Comparison of ENCODE assay signal across 8 cellular contexts in genomic region chr18:47175283-47175894, GRCh38. TPM values are rescaled to one million over a fixed set of nuclear protein-coding genes. Genes with fewer than 3 reads are reported as not detected.
A peak's percentile ranks its signal among the peaks of the same experiment; 100 is the strongest.
DNase-seq lines count a peak whose midpoint lies in the region; ATAC-seq, FAIRE-seq and TF ChIP-seq lines count a peak whose summit lies in the region.

No MANE protein-coding gene starts in this region.

- H3K9me3 ChIP-seq in keratinocyte (ENCODE audit: control insufficient read depth, low read depth, low read length): no peaks in the 10 kb centered on the region

- peaks cover 5% of the 10 kb centered on the region for H4K20me1 ChIP-seq in keratinocyte (ENCODE audit: control insufficient read depth, extremely low read depth, insufficient read depth, low read length)

- no peaks in the 10 kb centered on the region for H3K9me1 ChIP-seq in keratinocyte (ENCODE audit: control insufficient read depth, extremely low read depth, insufficient read depth, low read length)

- no peak overlapping the region for H3K4me3 Mint-ChIP-seq in activated T-helper 2 cell treated with anti-CD3 and anti-CD28 coated beads, Interferon-gamma antibody, Interleukin-2, Interleukin-4, amounts not matched to agents 10 μg/mL and 5 μg/mL and 100 μg/mL, durations not matched to agents 14 hours and 24 hours and 36 hours (ENCODE audit: low read depth)

- peak overlapping the region; percentile 89 to 97 (median 89) for H3K4me3 ChIP-seq in keratinocyte (ENCODE audit: control insufficient read depth in 2 of 3, extremely low read depth in 1 of 3, insufficient read depth in 2 of 3, low read depth in 1 of 3, low read length in 3 of 3)
- peak overlapping the region; percentile 95 for H3K4me3 ChIP-seq in urinary bladder (ENCODE audit: low read depth, low read length)

- H3K4me2 ChIP-seq in keratinocyte (ENCODE audit: control insufficient read depth, extremely low read depth, insufficient read depth, low read depth, low read length): peak overlapping the region; percentile 94

- H3K4me1 Mint-ChIP-seq in activated T-helper 2 cell treated with anti-CD3 and anti-CD28 coated beads, Interferon-gamma antibody, Interleukin-2, Interleukin-4, amounts not matched to agents 10 μg/mL and 5 μg/mL and 100 μg/mL, durations not matched to agents 14 hours and 24 hours and 36 hours (ENCODE audit: low read depth): no peaks in the 10 kb centered on the region

- H3K9me3 Mint-ChIP-seq in activated T-helper 2 cell treated with anti-CD3 and anti-CD28 coated beads, Interferon-gamma antibody, Interleukin-2, Interleukin-4, amounts not matched to agents 10 μg/mL and 5 μg/mL and 100 μg/mL, durations not matched to agents 14 hours and 24 hours and 36 hours: no peaks in the 10 kb centered on the region

- dilution Hi-C loops in keratinocyte (cut with MboI; ENCODE audit: extremely low pct_ligation_motif_present, low sequenced_read_pairs): no loop called here

- peak; percentile 56 for FAIRE-seq in keratinocyte (lab: Jason Lieb, UNC)

- H3K27ac ChIP-seq in keratinocyte (ENCODE audit: control insufficient read depth, insufficient read depth, low read length) (peak overlapping the region; percentile 82), urinary bladder (ENCODE audit: low read depth) (peak overlapping the region; percentile 59)

- peaks cover 16% of the 10 kb centered on the region for H3K4me1 ChIP-seq in keratinocyte (ENCODE audit: control insufficient read depth, extremely low read depth, insufficient read depth, low read length)
- H3K4me1 ChIP-seq in urinary bladder (ENCODE audit: insufficient read depth): no peaks in the 10 kb centered on the region

- H3K27me3 ChIP-seq in keratinocyte (ENCODE audit: control insufficient read depth, extremely low read depth, insufficient read depth, low read length): no peaks in the 10 kb centered on the region

- peaks cover 54% of the 10 kb centered on the region for H3K79me2 ChIP-seq in keratinocyte (ENCODE audit: control insufficient read depth, insufficient read depth, low read length)

- 1% methylated on average over 24 of the region's 24 CpGs for WGBS in urinary bladder

- peaks cover 9% of the 10 kb centered on the region for H3K36me3 Mint-ChIP-seq in activated T-helper 2 cell treated with anti-CD3 and anti-CD28 coated beads, Interferon-gamma antibody, Interleukin-2, Interleukin-4, amounts not matched to agents 10 μg/mL and 5 μg/mL and 100 μg/mL, durations not matched to agents 14 hours and 24 hours and 36 hours (ENCODE audit: low read depth)

- ATAC-seq in GM18498 (IDR thresholded peaks at IDR 0.05; ENCODE audit: unreplicated experiment): peak; percentile 15
- peak; percentile 8 for ATAC-seq in HG03025 (IDR thresholded peaks at IDR 0.05; ENCODE audit: low FRiP score, unreplicated experiment)

- H3K36me3 ChIP-seq in keratinocyte (ENCODE audit: control insufficient read depth in 2 of 2, extremely low read depth in 1 of 2, insufficient read depth in 2 of 2, low read length in 2 of 2) (no peaks in the 10 kb centered on the region), urinary bladder (ENCODE audit: insufficient read depth) (no peaks in the 10 kb centered on the region)

- H3K27ac Mint-ChIP-seq in activated T-helper 2 cell treated with anti-CD3 and anti-CD28 coated beads, Interferon-gamma antibody, Interleukin-2, Interleukin-4, amounts not matched to agents 10 μg/mL and 5 μg/mL and 100 μg/mL, durations not matched to agents 14 hours and 24 hours and 36 hours: peak overlapping the region; percentile 71

- H3K27me3 Mint-ChIP-seq in activated T-helper 2 cell treated with anti-CD3 and anti-CD28 coated beads, Interferon-gamma antibody, Interleukin-2, Interleukin-4, amounts not matched to agents 10 μg/mL and 5 μg/mL and 100 μg/mL, durations not matched to agents 14 hours and 24 hours and 36 hours (ENCODE audit: low read depth): no peaks in the 10 kb centered on the region

- intact Hi-C loops in activated T-helper 2 cell treated with anti-CD3 and anti-CD28 coated beads, Interferon-gamma antibody, Interleukin-2, Interleukin-4, amounts not matched to agents 10 μg/mL and 5 μg/mL and 100 μg/mL, durations not matched to agents 14 hours and 24 hours and 36 hours (cut with micrococcal nuclease): no loop called here

- DNase-seq in activated T-helper 2 cell treated with anti-CD3 and anti-CD28 coated beads, Interferon-gamma antibody, Interleukin-2, Interleukin-4, amounts not matched to agents 10 μg/mL and 5 μg/mL and 100 μg/mL, durations not matched to agents 14 hours and 24 hours and 36 hours (ENCODE audit: low spot score): no peak
- no peak for DNase-seq in keratinocyte (ENCODE audit: low read depth, low spot score)
- DNase-seq in NCI-H187 (lab: John Stamatoyannopoulos, UW): no peak
- no peak for DNase-seq in germinal center (ENCODE audit: low spot score)
- DNase-seq in SKM-1 (lab: John Stamatoyannopoulos, UW; ENCODE audit: unreplicated experiment): no peak

- peak overlapping the region; percentile 89 for H2AFZ ChIP-seq in keratinocyte (ENCODE audit: control insufficient read depth, low read length)

- no peak for TF ChIP-seq CTCF in keratinocyte (optimal IDR thresholded peaks at IDR 0.05 in 1 of 3, IDR thresholded peaks at IDR 0.05 in 1 of 3, conservative IDR thresholded peaks at IDR 0.05 in 1 of 3; ENCODE audit: extremely low read depth in 1 of 3, insufficient read depth in 2 of 3, low read length in 3 of 3)

- H3K9ac ChIP-seq in keratinocyte (ENCODE audit: control insufficient read depth, extremely low read depth, insufficient read depth, low read length): peak overlapping the region; percentile 95

RNA-seq across cellular contexts. Expression of gene IER3IP1, which starts 0.8 kb away (rescaled TPM):
- 13.3 and 14.2 TPM in 2 replicates for total RNA-seq in activated T-helper 2 cell treated with anti-CD3 and anti-CD28 coated beads, Interferon-gamma antibody, Interleukin-2, Interleukin-4, amounts not matched to agents 10 μg/mL and 5 μg/mL and 100 μg/mL, durations not matched to agents 14 hours and 24 hours and 36 hours
- polyA plus RNA-seq in keratinocyte: 9.3 to 17.5 TPM (median 13.6 TPM) in 3 replicates
- polyA plus RNA-seq in keratinocyte (2011; ENCODE audit: low read depth): 3.1 TPM
- polyA plus RNA-seq in keratinocyte (2011; cell fraction: cytosol; rRNA removed): 8.9 and 14.8 TPM in 2 replicates
- 3.7 and 5.8 TPM in 2 replicates for polyA plus RNA-seq in keratinocyte (2011; cell fraction: nucleus; rRNA removed)
- 15.7 and 21.5 TPM in 2 replicates for polyA plus RNA-seq in keratinocyte (2012; ENCODE audit: low replicate concordance)
- polyA minus RNA-seq in keratinocyte: 2.3 to 6.7 TPM (median 4.0 TPM) in 3 replicates
- polyA minus RNA-seq in keratinocyte (2011; cell fraction: cytosol; rRNA and poly(A)+ RNA removed): 11.3 TPM
- polyA minus RNA-seq in keratinocyte (2011; cell fraction: nucleus; rRNA and poly(A)+ RNA removed): 2.9 and 3.4 TPM in 2 replicates
- total RNA-seq in urinary bladder: 31.4 TPM
- 12.9 TPM for polyA plus RNA-seq in urinary bladder

RNA-seq across cellular contexts. Expression of gene HDHD2, which starts 25.1 kb away (rescaled TPM):
- 39.3 and 40.8 TPM in 2 replicates for total RNA-seq in activated T-helper 2 cell treated with anti-CD3 and anti-CD28 coated beads, Interferon-gamma antibody, Interleukin-2, Interleukin-4, amounts not matched to agents 10 μg/mL and 5 μg/mL and 100 μg/mL, durations not matched to agents 14 hours and 24 hours and 36 hours
- polyA plus RNA-seq in keratinocyte (5.3 to 17.7 TPM (median 10.9 TPM) in 3 replicates), urinary bladder (28.7 TPM)
- 16.3 TPM for polyA plus RNA-seq in keratinocyte (2011; ENCODE audit: low read depth)
- polyA plus RNA-seq in keratinocyte (2011; cell fraction: cytosol; rRNA removed): 5.4 and 6.8 TPM in 2 replicates
- polyA plus RNA-seq in keratinocyte (2011; cell fraction: nucleus; rRNA removed): 10.9 and 16.6 TPM in 2 replicates
- polyA plus RNA-seq in keratinocyte (2012; ENCODE audit: low replicate concordance): 14.0 and 15.6 TPM in 2 replicates
- polyA minus RNA-seq in keratinocyte: 2.5 to 17.6 TPM (median 15.4 TPM) in 3 replicates
- 17.5 TPM for polyA minus RNA-seq in keratinocyte (2011; cell fraction: cytosol; rRNA and poly(A)+ RNA removed)
- polyA minus RNA-seq in keratinocyte (2011; cell fraction: nucleus; rRNA and poly(A)+ RNA removed): 5.6 and 34.1 TPM in 2 replicates
- total RNA-seq in urinary bladder: 28.7 TPM
